ENCODE assay signal across 15 cellular contexts in genomic region chr5:41009228-41009627, GRCh38.
DNase-seq lines count a peak whose midpoint lies in the region; ATAC-seq, FAIRE-seq and TF ChIP-seq lines count a peak whose summit lies in the region.
"Had no signal": no experiment of that assay in that cellular context is flagged by ENCODE, and none has a peak within 500 bp of the region (broad histone marks: within the 10 kb centered on the region; RNA-seq: fewer than 3 reads in every experiment).

No MANE protein-coding gene starts in this region.

- H3K4me3 ChIP-seq in BE2C (ENCODE audit: low read depth, low read length) = no peak overlapping the region
- H3K4me3 ChIP-seq: psoas muscle, SJCRH30, testis had no signal

- no peaks in the 10 kb centered on the region for H3K36me3 ChIP-seq in BE2C
- H3K36me3 ChIP-seq: SJCRH30 had no signal

- H3K9me3 ChIP-seq in BE2C = no peaks in the 10 kb centered on the region
- H3K9me3 ChIP-seq: psoas muscle, SJCRH30, testis had no signal

- no peaks in the 10 kb centered on the region for H3K27me3 ChIP-seq in BE2C
- H3K27me3 ChIP-seq: testis had no signal

- no peaks in the 10 kb centered on the region for H3K36me3 Mint-ChIP-seq in activated naive CD4-positive, alpha-beta T cell treated with anti-CD3 and anti-CD28 coated beads, Interleukin-2, amount 50 U/mL, for 72 hours

- DNase-seq in BE2C (peak; percentile 83), HTR-8/SVneo (ENCODE audit: insufficient read length, low spot score) (peak; percentile 41), T1000 (lab: John Stamatoyannopoulos, UW) (peak; percentile 65), left ventricle myocardium superior (no peak)
- no peak for DNase-seq in activated naive CD4-positive, alpha-beta T cell treated with anti-CD3 and anti-CD28 coated beads, Interleukin-2, amount 50 U/mL, for 72 hours (ENCODE audit: low spot score in 2 of 2)
- DNase-seq: caudate nucleus, endodermal cell, kidney, NCI-H1436 treated with DMSO at 0.1 percent for 48 hours, psoas muscle, testis had no signal

- FAIRE-seq in HTR-8/SVneo (lab: Jason Lieb, UNC) = peak; percentile 49
- FAIRE-seq: kidney had no signal

- ATAC-seq in left ventricle myocardium superior = peak; percentile 65
- ATAC-seq in GM18519 (IDR thresholded peaks at IDR 0.05; ENCODE audit: low FRiP score, unreplicated experiment) = no peak
- ATAC-seq in activated naive CD4-positive, alpha-beta T cell treated with anti-CD3 and anti-CD28 coated beads, Interleukin-2, amount 50 U/mL, for 72 hours = no peak
- no peak for ATAC-seq in HG03460 (IDR thresholded peaks at IDR 0.05; ENCODE audit: unreplicated experiment)
- no peak for ATAC-seq in GM19397 (IDR thresholded peaks at IDR 0.05; ENCODE audit: unreplicated experiment)
- ATAC-seq: psoas muscle had no signal

- no peak overlapping the region for H3K27ac Mint-ChIP-seq in activated naive CD4-positive, alpha-beta T cell treated with anti-CD3 and anti-CD28 coated beads, Interleukin-2, amount 50 U/mL, for 72 hours
- H3K27ac Mint-ChIP-seq: endodermal cell had no signal

- peaks cover 25% of the 10 kb centered on the region for H3K4me1 ChIP-seq in BE2C
- H3K4me1 ChIP-seq: psoas muscle, SJCRH30, testis had no signal

- H3K9me3 Mint-ChIP-seq in activated naive CD4-positive, alpha-beta T cell treated with anti-CD3 and anti-CD28 coated beads, Interleukin-2, amount 50 U/mL, for 72 hours = no peaks in the 10 kb centered on the region

- no peak for TF ChIP-seq CTCF in BE2C (IDR thresholded peaks at IDR 0.05; ENCODE audit: low read depth, low read length)

- intact Hi-C loops in left ventricle myocardium superior (cut with micrococcal nuclease) = no loop called here

Comparison
In these comparisons a context has a peak if more than half of its experiments do, and no peak if none do; other contexts are left out.
1. DNase-seq: peak in BE2C (single experiment), HTR-8/SVneo (single experiment) and T1000 (single experiment); none in left ventricle myocardium superior (single experiment) and activated naive CD4-positive, alpha-beta T cell treated with anti-CD3 and anti-CD28 coated beads, Interleukin-2, amount 50 U/mL, for 72 hours (0 of 2).